ENCODE assay signal across 8 cellular contexts in genomic region chr12:68932701-68933563, GRCh38. TPM values are rescaled to one million over a fixed set of nuclear protein-coding genes. Genes with fewer than 3 reads are reported as not detected.
A peak's percentile ranks its signal among the peaks of the same experiment; 100 is the strongest.
DNase-seq lines count a peak whose midpoint lies in the region; ATAC-seq and TF ChIP-seq lines count a peak whose summit lies in the region.

Gene CPM (minus strand): TSS chr12:68933171. CDS start chr12:68932837, 334 bp downstream.

- H3K27me3 Mint-ChIP-seq in natural killer cell treated with Interleukin-12 subunit alpha and Interleukin-12 subunit beta and Interleukin-15 and Interleukin-18, amount 100 ng/mL, for 72 hours, result peaks cover 26 to 29% of the 10 kb centered on the region in 2 donors

- CTCF ChIA-PET in PC-9 (lab: Charles Lee), result interaction anchor here (0.7 kb wide), 1 partner anchor 774 kb away, joined by 3 read pairs; no protein-coding TSS in a partner anchor

- H3K79me2 ChIP-seq in PC-9 (ENCODE audit: low read depth), result no peaks in the 10 kb centered on the region

- H3K4me3 ChIP-seq in AG09309 (ENCODE audit: control insufficient read depth, low read depth, low read length) (peak within 1 kb of the TSS; percentile 63), PC-9 (peak within 1 kb of the TSS; percentile 67), fibroblast of pulmonary artery (replicated peaks; ENCODE audit: low read depth, low read length) (peak within 1 kb of the TSS; percentile 57)

- peaks cover 5% of the 10 kb centered on the region for H3K36me3 Mint-ChIP-seq in natural killer cell treated with Interleukin-12 subunit alpha and Interleukin-12 subunit beta and Interleukin-15 and Interleukin-18, amount 100 ng/mL, for 72 hours

- peak within 1 kb of the TSS in 1 of 2 donors; percentile 56 for H3K27ac Mint-ChIP-seq in natural killer cell treated with Interleukin-12 subunit alpha and Interleukin-12 subunit beta and Interleukin-15 and Interleukin-18, amount 100 ng/mL, for 72 hours

- H3K9me3 Mint-ChIP-seq in natural killer cell treated with Interleukin-12 subunit alpha and Interleukin-12 subunit beta and Interleukin-15 and Interleukin-18, amount 100 ng/mL, for 72 hours, result no peaks in the 10 kb centered on the region

- peak within 1 kb of the TSS; percentile 73 for H3K4me2 ChIP-seq in PC-9

- H3K4me1 ChIP-seq in PC-9 (replicated peaks; ENCODE audit: insufficient read depth), result no peaks in the 10 kb centered on the region

- peaks cover 7 to 8% of the 10 kb centered on the region in 2 donors for H3K4me1 Mint-ChIP-seq in natural killer cell treated with Interleukin-12 subunit alpha and Interleukin-12 subunit beta and Interleukin-15 and Interleukin-18, amount 100 ng/mL, for 72 hours (ENCODE audit: low read depth in 2 of 2)

- no peaks in the 10 kb centered on the region for H4K20me1 ChIP-seq in PC-9 (ENCODE audit: insufficient read depth)

- H3K4me3 Mint-ChIP-seq in natural killer cell treated with Interleukin-12 subunit alpha and Interleukin-12 subunit beta and Interleukin-15 and Interleukin-18, amount 100 ng/mL, for 72 hours, result peak within 1 kb of the TSS; percentile 79

- no peak for TF ChIP-seq CTCF in AG09309 (IDR thresholded peaks at IDR 0.05; ENCODE audit: control insufficient read depth, insufficient read depth, low read depth, low read length, missing control alignments)
- no peak for TF ChIP-seq CTCF in PC-9 (conservative IDR thresholded peaks at IDR 0.05)
- TF ChIP-seq CTCF in fibroblast of pulmonary artery (IDR thresholded peaks at IDR 0.05; ENCODE audit: low read length, missing control alignments), result no peak

- H2AFZ ChIP-seq in PC-9, result peak within 1 kb of the TSS; percentile 82

- POLR2A ChIA-PET in PC-9 (lab: Charles Lee; ENCODE audit: unreplicated experiment), result no interaction called here

- no peak for DNase-seq in AG09309 (ENCODE audit: low read depth)
- peak; percentile 42 to 73 for DNase-seq in PC-9
- peak; percentile 25 to 57 for DNase-seq in activated T-helper 1 cell treated with anti-CD3 and anti-CD28 coated beads, Interleukin-2, amount 50 U/mL, for 16 hours (ENCODE audit: low read depth in 1 of 2, low spot score in 1 of 2)
- DNase-seq in fibroblast of pulmonary artery (ENCODE audit: low read depth), result peak; percentile 49
- peak; percentile 86 for DNase-seq in natural killer cell treated with Interleukin-12 subunit alpha and Interleukin-12 subunit beta and Interleukin-15 and Interleukin-18, amount 100 ng/mL, for 72 hours (ENCODE audit: low spot score)
- peak; percentile 28 to 62 (median 52) for DNase-seq in stimulated activated naive CD4-positive, alpha-beta T cell (lab: John Stamatoyannopoulos, UW)

- intact Hi-C loops in PC-9 (cut with micrococcal nuclease; ENCODE audit: unreplicated experiment), result no loop called here

- H3K9me2 ChIP-seq in PC-9 (ENCODE audit: insufficient read depth), result no peaks in the 10 kb centered on the region

- 0 out of 2 replicates have a peak, but pooled peaks cover 4% of the 10 kb centered on the region for H3F3A ChIP-seq in PC-9 (ENCODE audit: insufficient read depth, low read depth)

- BruUV-seq in PC-9 (replicated peaks; lab: Mats Ljungman, UMichigan), result TSS peak; percentile 60

- H3K36me3 ChIP-seq in PC-9 (ENCODE audit: low read depth), result no peaks in the 10 kb centered on the region

- H3K27me3 ChIP-seq in PC-9 (ENCODE audit: insufficient read depth, low read depth), result no peaks in the 10 kb centered on the region

- peak; percentile 98 for ATAC-seq in GM19025 (IDR thresholded peaks at IDR 0.05; ENCODE audit: low read depth, unreplicated experiment)
- peak; percentile 97 for ATAC-seq in HG03175 (IDR thresholded peaks at IDR 0.05; ENCODE audit: unreplicated experiment)
- ATAC-seq in natural killer cell treated with Interleukin-12 subunit alpha and Interleukin-12 subunit beta and Interleukin-15 and Interleukin-18, amount 100 ng/mL, for 72 hours, result peak; percentile 100

- no peaks in the 10 kb centered on the region for H3K9me3 ChIP-seq in PC-9 (ENCODE audit: insufficient read depth, low read depth)

- no peak within 1 kb of the TSS for H3K27ac ChIP-seq in PC-9

RNA-seq across cellular contexts. Expression of gene CPM, which starts in this region (rescaled TPM):
- total RNA-seq in PC-9 (2021), result 4.2 and 4.6 TPM in 2 replicates
- total RNA-seq in natural killer cell treated with Interleukin-12 subunit alpha and Interleukin-12 subunit beta and Interleukin-15 and Interleukin-18, amount 100 ng/mL, for 72 hours, result 1 to 10 TPM; 3.7 to 5.3 TPM
